ENCODE assay signal across 8 cellular contexts in the genomic region with DNA sequence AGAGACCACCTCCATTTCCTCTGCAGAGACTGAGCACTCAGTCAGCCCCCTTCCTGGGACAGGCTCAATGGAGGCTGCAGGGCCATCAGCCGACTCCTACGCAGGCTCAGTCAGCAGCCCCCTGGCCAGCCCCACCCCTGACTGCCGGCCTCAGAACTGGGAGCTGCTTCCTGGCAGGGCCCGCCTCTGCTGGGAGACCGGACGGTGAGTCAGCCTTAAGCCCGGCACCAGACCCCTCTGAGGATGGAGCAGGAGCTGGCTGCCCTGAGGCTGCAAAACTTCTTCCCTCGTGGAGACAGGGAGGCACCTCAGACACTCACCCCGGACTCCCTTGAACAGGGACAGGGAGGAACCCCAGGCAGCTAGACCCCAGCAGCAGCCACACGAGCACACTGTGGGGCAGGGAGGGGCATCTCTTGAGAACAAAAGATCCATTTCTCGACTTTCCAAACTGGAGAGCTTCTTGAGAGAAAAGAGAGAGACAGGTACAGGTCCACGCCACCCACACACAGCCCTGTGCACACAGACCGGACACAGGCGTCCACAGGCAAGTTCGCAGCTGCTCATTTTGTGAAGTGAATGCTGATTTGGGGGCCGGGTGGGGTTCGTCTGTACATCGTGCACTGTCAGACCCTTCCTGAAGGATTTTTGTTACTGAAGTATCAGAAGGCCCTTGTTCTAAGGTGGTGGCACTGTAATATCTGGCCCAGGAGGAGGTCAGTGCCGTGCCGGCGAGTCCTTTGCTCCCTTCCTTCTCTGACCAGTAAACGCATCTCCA. TPM values are rescaled to one million over a fixed set of nuclear protein-coding genes. Genes with fewer than 3 reads are reported as not detected.
DNase-seq lines count a peak whose midpoint lies in the region; ATAC-seq, FAIRE-seq and TF ChIP-seq lines count a peak whose summit lies in the region.

No MANE protein-coding gene starts in this region.

- peak overlapping the region; percentile 85; the same call in 1 of the 2 replicates for H2BK5ac ChIP-seq in H1 (ENCODE audit: low read depth, low read length)

- no peak for TF ChIP-seq EP300 in H1 (IDR thresholded peaks at IDR 0.05; ENCODE audit: borderline replicate concordance in 1 of 2, low read depth in 2 of 2, low read length in 2 of 2)

- peak overlapping the region; percentile 79 for H3K4ac ChIP-seq in H1 (replicated peaks; ENCODE audit: insufficient read length, low read depth, low read length)

- H3K23me2 ChIP-seq in H1 (ENCODE audit: low read depth, low read length): peaks cover 31% of the 10 kb centered on the region

- 26% methylated on average over 19 of the region's 22 CpGs; no CpG with 5 or more reads in 1 of the 2 experiments for WGBS in H1 (ENCODE audit: extremely low coverage in 1 of 2, insufficient coverage in 1 of 2, insufficient read length in 1 of 2, insufficient replicate concordance in 2 of 2, low coverage in 1 of 2, low lambda C conversion rate in 2 of 2, missing lambda C conversion rate in 1 of 2), 2 experiments

- no peak overlapping the region; the same call in 1 of the 2 replicates for H2AK5ac ChIP-seq in H1 (ENCODE audit: low read depth, low read length)

- no peak for TF ChIP-seq CTCF in H1 (IDR thresholded peaks at IDR 0.05; ENCODE audit: control extremely low read depth in 1 of 3, insufficient read depth in 1 of 3, low read depth in 1 of 3, low read length in 3 of 3)
- no peak for TF ChIP-seq CTCF in tibial artery (IDR thresholded peaks at IDR 0.05)

- H3K79me2 ChIP-seq in ACC112 (ENCODE audit: control insufficient read depth, insufficient read depth, low read length, unreplicated experiment): peaks cover 27% of the 10 kb centered on the region
- no peaks in the 10 kb centered on the region for H3K79me2 ChIP-seq in H1 (ENCODE audit: control insufficient read depth in 1 of 2, insufficient read depth in 2 of 2, low read length in 2 of 2)

- H4K8ac ChIP-seq in H1 (ENCODE audit: extremely low read depth, insufficient read depth, low read length): peak overlapping the region; percentile 87

- peak overlapping the region in 3 of 4 experiments; percentile 5 to 73 (median 52); a peak in 4 of 7 replicates for H3K9ac ChIP-seq in H1 (replicated peaks in 1 of 4; ENCODE audit: extremely low read depth in 1 of 4, low read depth in 3 of 4, low read length in 3 of 4)

- no peak overlapping the region for H4K5ac ChIP-seq in H1 (ENCODE audit: insufficient read length, low read depth, low read length)

- H3K27ac ChIP-seq in ACC112 (ENCODE audit: low read depth, low read length): peak overlapping the region; percentile 92
- H3K27ac ChIP-seq in SJSA1: peak overlapping the region; percentile 88
- no peak overlapping the region for H3K27ac ChIP-seq in H1 (ENCODE audit: low read depth, low read length)
- H3K27ac ChIP-seq in tibial artery: peak overlapping the region in 1 of 2 donors; percentile 65

- no peak overlapping the region for H3K23ac ChIP-seq in H1 (ENCODE audit: insufficient read length)

- no peak for TF ChIP-seq RAD21 in H1 (IDR thresholded peaks at IDR 0.05 in 1 of 2, conservative IDR thresholded peaks at IDR 0.05 in 1 of 2; ENCODE audit: low read depth in 2 of 2, low read length in 2 of 2)

- H3K4me3 ChIP-seq in ACC112 (ENCODE audit: low read depth, low read length) (peak overlapping the region; percentile 94), SJSA1 (peak overlapping the region; percentile 76), H1 (ENCODE audit: extremely low read depth in 1 of 4, insufficient read depth in 2 of 4, low read depth in 3 of 4, low read length in 4 of 4) (peak overlapping the region; percentile 65 to 95 (median 72)), tibial artery (peak overlapping the region; percentile 49 to 56)

- H3K27me3 Mint-ChIP-seq in memory B cell: peaks cover 13% of the 10 kb centered on the region

- peaks cover 5 to 9% of the 10 kb centered on the region in 2 experiments for H4K20me1 ChIP-seq in H1 (replicated peaks in 1 of 2; ENCODE audit: control insufficient read depth in 1 of 2, insufficient read depth in 2 of 2, low read length in 2 of 2)

- H3K79me1 ChIP-seq in H1 (ENCODE audit: low read depth, low read length): no peaks in the 10 kb centered on the region

- H3K56ac ChIP-seq in H1 (replicated peaks; ENCODE audit: insufficient read length, low read depth, low read length): peak overlapping the region; percentile 63

- H3K9me3 Mint-ChIP-seq in memory B cell: no peaks in the 10 kb centered on the region

- H2AFZ ChIP-seq in ACC112 (ENCODE audit: low read length, unreplicated experiment): no peak overlapping the region
- H2AFZ ChIP-seq in H1 (ENCODE audit: low read length): no peak overlapping the region

- ATAC-seq in memory B cell (ENCODE audit: low read depth): no peak
- no peak for ATAC-seq in HG03175 (IDR thresholded peaks at IDR 0.05; ENCODE audit: unreplicated experiment)

- H2BK120ac ChIP-seq in H1 (replicated peaks; ENCODE audit: low read depth, low read length): peak overlapping the region; percentile 76

- peak overlapping the region; percentile 55; the same call in 1 of the 2 replicates for H2BK20ac ChIP-seq in H1 (ENCODE audit: low read length)

- no peak; a peak in 1 of 3 replicates for TF ChIP-seq POLR2A in H1 (IDR thresholded peaks at IDR 0.05; ENCODE audit: control extremely low read depth in 1 of 2, low read depth in 2 of 2, low read length in 2 of 2)

- H4K91ac ChIP-seq in H1 (replicated peaks; ENCODE audit: insufficient read length, low read length): peak overlapping the region; percentile 79

- H2BK15ac ChIP-seq in H1 (ENCODE audit: low read length): peak overlapping the region; percentile 95; the same call in 1 of the 2 replicates

- no peaks in the 10 kb centered on the region for H3K36me3 Mint-ChIP-seq in memory B cell

- H3K4me1 Mint-ChIP-seq in memory B cell: peaks cover 11% of the 10 kb centered on the region

- H3K9me3 ChIP-seq in SJSA1 (replicated peaks): peaks cover 6% of the 10 kb centered on the region; the same call in 1 of the 2 replicates
- no peaks in the 10 kb centered on the region for H3K9me3 ChIP-seq in H1 (ENCODE audit: insufficient read depth in 2 of 2, low read depth in 1 of 2, low read length in 1 of 2)
- no peaks in the 10 kb centered on the region for H3K9me3 ChIP-seq in tibial artery

- no peak for FAIRE-seq in H1 (lab: Jason Lieb, UNC)

- H3K4me1 ChIP-seq in ACC112 (ENCODE audit: control insufficient read depth, insufficient read depth, low read length, unreplicated experiment): peaks cover 50% of the 10 kb centered on the region
- peaks cover 78% of the 10 kb centered on the region for H3K4me1 ChIP-seq in SJSA1 (replicated peaks)
- H3K4me1 ChIP-seq in H1 (replicated peaks in 1 of 4; ENCODE audit: control insufficient read depth in 3 of 4, insufficient read depth in 4 of 4, low read length in 3 of 4): peaks cover 0 to 34% (median 25%) of the 10 kb centered on the region in 4 experiments; a peak in 6 of 7 replicates
- H3K4me1 ChIP-seq in tibial artery: peaks cover 0 to 65% (median 59%) of the 10 kb centered on the region in 4 donors

- no peak overlapping the region for H3K14ac ChIP-seq in H1 (ENCODE audit: insufficient read length)

- peak overlapping the region; percentile 60; the same call in 1 of the 2 replicates for H2BK12ac ChIP-seq in H1 (ENCODE audit: low read depth, low read length)

- no peak overlapping the region for H3K27ac Mint-ChIP-seq in memory B cell

- POLR2A ChIA-PET in H1 (lab: Charles Lee; ENCODE audit: partially characterized antibody): interaction anchor here (0.9 to 6.5 kb wide), 21 partner anchors 11 to 325 kb away, joined by 3 to 71 read pairs (median 6); a partner anchor contains a TSS

- intact Hi-C loops in tibial artery (cut with DNase I; ENCODE audit: low total_unique reads): no loop called here

- CTCF ChIA-PET in H1 (lab: Charles Lee; ENCODE audit: partially characterized antibody): interaction anchor here (0.6 to 8.7 kb wide), 5 partner anchors 12 to 224 kb away, joined by 3 to 70 read pairs (median 3); no protein-coding TSS in a partner anchor

- H3K27me3 ChIP-seq in ACC112 (ENCODE audit: insufficient read depth, low read length) (no peaks in the 10 kb centered on the region), SJSA1 (replicated peaks) (no peaks in the 10 kb centered on the region), H1 (replicated peaks in 1 of 4; ENCODE audit: control insufficient read depth in 3 of 4, extremely low read depth in 1 of 4, insufficient read depth in 3 of 4, low read length in 3 of 4) (peaks cover 0 to 19% (median 16%) of the 10 kb centered on the region in 4 experiments; a peak in 6 of 7 replicates), tibial artery (peaks cover 0 to 83% of the 10 kb centered on the region in 2 donors)

- H3K36me3 ChIP-seq in ACC112 (ENCODE audit: insufficient read depth, low read length) (no peaks in the 10 kb centered on the region), SJSA1 (peaks cover 7% of the 10 kb centered on the region; the same call in 1 of the 2 replicates), H1 (ENCODE audit: control insufficient read depth in 2 of 4, insufficient read depth in 4 of 4, low read length in 3 of 4) (no peaks in the 10 kb centered on the region), tibial artery (no peaks in the 10 kb centered on the region)

- H3K18ac ChIP-seq in H1 (ENCODE audit: extremely low read depth, low read length): peak overlapping the region; percentile 86

- peak overlapping the region; percentile 14 for H3K4me3 Mint-ChIP-seq in memory B cell

- peak overlapping the region; percentile 82 to 96 for H3K4me2 ChIP-seq in H1 (ENCODE audit: insufficient read depth in 1 of 2, low read depth in 2 of 2, low read length in 2 of 2)

- DNase-seq in H4 (ENCODE audit: low spot score) (peak; percentile 96), SJSA1 (ENCODE audit: low read depth in 1 of 2, low spot score in 2 of 2) (peak; percentile 89 to 98), H1 (ENCODE audit: low read depth in 1 of 2, low spot score in 2 of 2) (peak in 1 of 2 experiments; percentile 69), memory B cell (ENCODE audit: low spot score in 2 of 2) (no peak), tibial artery (peak; percentile 78 to 81), NCI-H2029 (lab: John Stamatoyannopoulos, UW) (no peak)

RNA-seq across cellular contexts. Expression of a gene that starts 1.3 kb away (rescaled TPM):
- 217 and 304 TPM in 2 replicates for total RNA-seq in H4 (2014; rRNA removed; shearing (Covaris generic))
- 58.2 and 104 TPM in 2 replicates for total RNA-seq in SJSA1 (2014; rRNA removed; shearing (Covaris generic))
- 275 and 292 TPM in 2 replicates for total RNA-seq in H1 (2021; fragmentation: NEBNext Ultra II Directional; extraction: Animal tissue kit (Norgen Biotek cat#: 25700))
- 393 and 420 TPM in 2 replicates for polyA plus RNA-seq in H1 (2011; rRNA removed)
- 210 TPM for polyA plus RNA-seq in H1 (2011; cell fraction: cytosol; rRNA removed)
- 252 TPM for polyA plus RNA-seq in H1 (2011; cell fraction: nucleus; rRNA removed)
- polyA plus RNA-seq in H1 (2012, experiment 1 of 2): 287 to 415 TPM (median 389 TPM) in 4 replicates
- 421 TPM for polyA plus RNA-seq in H1 (2012, experiment 2 of 2)
- 211 TPM for polyA plus RNA-seq in H1 (2013, experiment 1 of 2)
- polyA plus RNA-seq in H1 (2013, experiment 2 of 2): 208 TPM
- 165 and 205 TPM in 2 replicates for polyA minus RNA-seq in H1 (2011; rRNA and poly(A)+ RNA removed)
- polyA minus RNA-seq in H1 (2011; cell fraction: cytosol; rRNA and poly(A)+ RNA removed): 155 TPM
- 91.3 TPM for polyA minus RNA-seq in H1 (2011; cell fraction: nucleus; rRNA and poly(A)+ RNA removed)

RNA-seq across cellular contexts. Expression of a gene that starts 3.2 kb away (rescaled TPM):
- total RNA-seq in H4 (2014; rRNA removed; shearing (Covaris generic)): 1.1 and 1.8 TPM in 2 replicates
- total RNA-seq in SJSA1 (2014; rRNA removed; shearing (Covaris generic)): 5.4 and 9.2 TPM in 2 replicates
- 2.0 and 2.2 TPM in 2 replicates for total RNA-seq in H1 (2021; fragmentation: NEBNext Ultra II Directional; extraction: Animal tissue kit (Norgen Biotek cat#: 25700))
- polyA plus RNA-seq in H1 (2011; rRNA removed): 2.9 and 4.3 TPM in 2 replicates
- 3.7 TPM for polyA plus RNA-seq in H1 (2011; cell fraction: cytosol; rRNA removed)
- 7.6 TPM for polyA plus RNA-seq in H1 (2011; cell fraction: nucleus; rRNA removed)
- polyA plus RNA-seq in H1 (2012, experiment 1 of 2): 1.8 to 3.0 TPM (median 2.2 TPM) in 4 replicates
- 1.8 TPM for polyA plus RNA-seq in H1 (2012, experiment 2 of 2)
- 1.2 TPM for polyA plus RNA-seq in H1 (2013, experiment 1 of 2)
- 1.5 TPM for polyA plus RNA-seq in H1 (2013, experiment 2 of 2)
- 3.3 and 5.0 TPM in 2 replicates for polyA minus RNA-seq in H1 (2011; rRNA and poly(A)+ RNA removed)
- polyA minus RNA-seq in H1 (2011; cell fraction: cytosol; rRNA and poly(A)+ RNA removed): 3.2 TPM
- polyA minus RNA-seq in H1 (2011; cell fraction: nucleus; rRNA and poly(A)+ RNA removed): 4.5 TPM

RNA-seq across cellular contexts. Expression of a gene that starts 26.7 kb away (rescaled TPM):
- total RNA-seq in H4 (2014; rRNA removed; shearing (Covaris generic)): 53.9 and 68.6 TPM in 2 replicates
- total RNA-seq in SJSA1 (2014; rRNA removed; shearing (Covaris generic)): 122 and 135 TPM in 2 replicates
- 48.3 and 53.0 TPM in 2 replicates for total RNA-seq in H1 (2021; fragmentation: NEBNext Ultra II Directional; extraction: Animal tissue kit (Norgen Biotek cat#: 25700))
- 110 and 155 TPM in 2 replicates for polyA plus RNA-seq in H1 (2011; rRNA removed)
- polyA plus RNA-seq in H1 (2011; cell fraction: cytosol; rRNA removed): 106 TPM
- polyA plus RNA-seq in H1 (2011; cell fraction: nucleus; rRNA removed): 160 TPM
- polyA plus RNA-seq in H1 (2012, experiment 1 of 2): 35.4 to 56.5 TPM (median 53.7 TPM) in 4 replicates
- 59.8 TPM for polyA plus RNA-seq in H1 (2012, experiment 2 of 2)
- 47.6 TPM for polyA plus RNA-seq in H1 (2013, experiment 1 of 2)
- polyA plus RNA-seq in H1 (2013, experiment 2 of 2): 46.6 TPM
- polyA minus RNA-seq in H1 (2011; rRNA and poly(A)+ RNA removed): 44.0 and 65.5 TPM in 2 replicates
- 40.0 TPM for polyA minus RNA-seq in H1 (2011; cell fraction: cytosol; rRNA and poly(A)+ RNA removed)
- 30.4 TPM for polyA minus RNA-seq in H1 (2011; cell fraction: nucleus; rRNA and poly(A)+ RNA removed)

RNA-seq across cellular contexts. Expression of a gene that starts 48.5 kb away (rescaled TPM):
- 95.7 and 97.1 TPM in 2 replicates for total RNA-seq in H4 (2014; rRNA removed; shearing (Covaris generic))
- 122 and 128 TPM in 2 replicates for total RNA-seq in SJSA1 (2014; rRNA removed; shearing (Covaris generic))
- total RNA-seq in H1 (2021; fragmentation: NEBNext Ultra II Directional; extraction: Animal tissue kit (Norgen Biotek cat#: 25700)): 92.2 and 102 TPM in 2 replicates
- 78.1 and 102 TPM in 2 replicates for polyA plus RNA-seq in H1 (2011; rRNA removed)
- 84.5 TPM for polyA plus RNA-seq in H1 (2011; cell fraction: cytosol; rRNA removed)
- polyA plus RNA-seq in H1 (2011; cell fraction: nucleus; rRNA removed): 230 TPM
- polyA plus RNA-seq in H1 (2012, experiment 1 of 2): 112 to 138 TPM (median 135 TPM) in 4 replicates
- 70.6 TPM for polyA plus RNA-seq in H1 (2012, experiment 2 of 2)
- polyA plus RNA-seq in H1 (2013, experiment 1 of 2): 86.9 TPM
- 84.9 TPM for polyA plus RNA-seq in H1 (2013, experiment 2 of 2)
- polyA minus RNA-seq in H1 (2011; rRNA and poly(A)+ RNA removed): 58.3 and 62.0 TPM in 2 replicates
- 56.6 TPM for polyA minus RNA-seq in H1 (2011; cell fraction: cytosol; rRNA and poly(A)+ RNA removed)
- 49.3 TPM for polyA minus RNA-seq in H1 (2011; cell fraction: nucleus; rRNA and poly(A)+ RNA removed)

Comparison
In these comparisons a context has a peak if more than half of its experiments do, and no peak if none do; other contexts are left out.
1. DNase-seq: peak in H4 (single experiment), SJSA1 (2 of 2) and tibial artery (2 of 2); none in memory B cell (0 of 2) and NCI-H2029 (single experiment).
2. Peak in every context shown above with its lines, with median percentiles within 50 percentile points of each other: H3K4me3 ChIP-seq.